11 cellular contexts compared by ENCODE assay signal in genomic region chr9:33168941-33169544, GRCh38. TPM values are rescaled to one million over a fixed set of nuclear protein-coding genes. Genes with fewer than 3 reads are reported as not detected.
DNase-seq lines count a peak whose midpoint lies in the region; ATAC-seq and TF ChIP-seq lines count a peak whose summit lies in the region.
"Had no signal": no experiment of that assay in that cellular context is flagged by ENCODE, and none has a peak within 500 bp of the region (broad histone marks: within the 10 kb centered on the region; RNA-seq: fewer than 3 reads in every experiment).

No MANE protein-coding gene starts in this region.

- H2BK20ac ChIP-seq in IMR-90 (ENCODE audit: low read depth, low read length) = no peak overlapping the region

- no peak overlapping the region for H2AFZ ChIP-seq in IMR-90 (replicated peaks; ENCODE audit: low read length, poor library complexity)

- peaks cover 2 to 15% of the 10 kb centered on the region in 2 donors for H3K36me3 Mint-ChIP-seq in CD14-positive monocyte

- 0 out of 2 replicates have a peak overlapping the region, but pooled peaks have one; percentile 33 for H3K23ac ChIP-seq in IMR-90 (ENCODE audit: low read depth, low read length)

- H3K4ac ChIP-seq in IMR-90 (ENCODE audit: low read depth, low read length) = no peak overlapping the region

- H3K18ac ChIP-seq in IMR-90 (ENCODE audit: low read depth, low read length) = no peak overlapping the region

- TF ChIP-seq POLR2A in IMR-90 (IDR thresholded peaks at IDR 0.05; ENCODE audit: low read depth, low read length) = no peak
- no peak for TF ChIP-seq POLR2A in body of pancreas (IDR thresholded peaks at IDR 0.05)

- H3K9me1 ChIP-seq in IMR-90 (ENCODE audit: insufficient read depth, low read length) = peaks cover 4% of the 10 kb centered on the region; the same call in 1 of the 2 replicates

- CTCF ChIA-PET in IMR-90 (lab: Yijun Ruan, JAX) = no interaction called here

- no peak overlapping the region for H3K27ac ChIP-seq in IMR-90 (ENCODE audit: insufficient read depth, low read length)
- H3K27ac ChIP-seq in body of pancreas = peak overlapping the region in 3 of 4 donors; percentile 85 to 94 (median 89)
- peak overlapping the region; percentile 99 for H3K27ac ChIP-seq in neutrophil

- H4K20me1 ChIP-seq in IMR-90 (ENCODE audit: insufficient read depth, low read length) = peaks cover 5% of the 10 kb centered on the region; the same call in 1 of the 2 replicates

- no TSS peak for BruUV-seq in IMR-90 (replicated peaks; lab: Mats Ljungman, UMichigan)

- peaks cover 46% of the 10 kb centered on the region for H3K4me1 Mint-ChIP-seq in CD14-positive monocyte

- H3K9me3 ChIP-seq in IMR-90 (ENCODE audit: control insufficient read depth, insufficient read depth, low read length) (no peaks in the 10 kb centered on the region), body of pancreas (no peaks in the 10 kb centered on the region), neutrophil (no peaks in the 10 kb centered on the region)
- H3K9me3 ChIP-seq: lower lobe of right lung had no signal

- H3K4me1 ChIP-seq in IMR-90 (ENCODE audit: control insufficient read depth, insufficient read depth, low read length) (peaks cover 19% of the 10 kb centered on the region), body of pancreas (peaks cover 70% of the 10 kb centered on the region), neutrophil (ENCODE audit: control insufficient read depth in 1 of 2, insufficient read depth in 1 of 2, low read depth in 1 of 2, low read length in 1 of 2) (peaks cover 47 to 55% of the 10 kb centered on the region in 2 experiments)

- in situ Hi-C loops in IMR-90 (cut with MboI; ENCODE audit: low sequenced_read_pairs) = loop anchor here (5.0 kb wide), 1 partner anchor 87 kb away; no protein-coding TSS in a partner anchor

- H3K27me3 ChIP-seq in IMR-90 (ENCODE audit: control insufficient read depth, insufficient read depth, low read length) (no peaks in the 10 kb centered on the region), body of pancreas (no peaks in the 10 kb centered on the region), neutrophil (no peaks in the 10 kb centered on the region)

- no peak overlapping the region for H3K4me3 ChIP-seq in IMR-90 (ENCODE audit: insufficient read depth, low read depth, low read length)
- H3K4me3 ChIP-seq in body of pancreas = no peak overlapping the region
- H3K4me3 ChIP-seq in neutrophil (ENCODE audit: low read depth in 1 of 2, low read length in 1 of 2) = no peak overlapping the region
- H3K4me3 ChIP-seq: lower lobe of right lung had no signal

- H3K4me3 Mint-ChIP-seq in CD14-positive monocyte = peak overlapping the region; percentile 1 to 21

- no peak overlapping the region for H3K9ac ChIP-seq in IMR-90 (ENCODE audit: low read depth, low read length)

- peak overlapping the region; percentile 32; the same call in 1 of the 3 replicates for H2BK15ac ChIP-seq in IMR-90 (ENCODE audit: low read depth, low read length)

- H4K91ac ChIP-seq in IMR-90 (ENCODE audit: insufficient read depth, low read depth, low read length) = no peak overlapping the region

- no peak overlapping the region for H3K56ac ChIP-seq in IMR-90 (ENCODE audit: extremely low read depth, insufficient read depth, low read length)

- H2AK5ac ChIP-seq in IMR-90 (ENCODE audit: low read depth, low read length) = peak overlapping the region; percentile 39

- dilution Hi-C loops in IMR-90 (cut with HindIII; ENCODE audit: low sequenced_read_pairs, unreplicated experiment) = no loop called here

- peak overlapping the region; percentile 96 to 99 (median 99) for H3K27ac Mint-ChIP-seq in CD14-positive monocyte

- H3K4me2 ChIP-seq in IMR-90 (ENCODE audit: low read depth, low read length) = no peak overlapping the region

- H3K9me3 Mint-ChIP-seq in CD14-positive monocyte = peaks cover 0 to 8% (median 0%) of the 10 kb centered on the region in 7 donors

- ATAC-seq in IMR-90 (ENCODE audit: low read depth) (no peak), body of pancreas (no peak), left colon (no peak), HG02973 (IDR thresholded peaks at IDR 0.05; ENCODE audit: unreplicated experiment) (no peak)
- ATAC-seq: HCT116, lower lobe of right lung, PC-3 had no signal

- H2BK120ac ChIP-seq in IMR-90 (ENCODE audit: low read depth, low read length) = no peak overlapping the region

- POLR2A ChIA-PET in IMR-90 (lab: Charles Lee; ENCODE audit: unreplicated experiment) = no interaction called here

- TF ChIP-seq RAD21 in IMR-90 (IDR thresholded peaks at IDR 0.05; ENCODE audit: low read length) = no peak

- H3K79me1 ChIP-seq in IMR-90 (ENCODE audit: low read depth in 1 of 2, low read length in 2 of 2) = peaks cover 0 to 31% of the 10 kb centered on the region in 2 experiments; a peak in 2 of 4 replicates

- intact Hi-C loops in CD14-positive monocyte (cut with micrococcal nuclease) = loop anchor here (5.0 to 10.0 kb wide), 6 partner anchors 42 to 142 kb away; partner anchors contain the start of genes BAG1 (in 1 of the 2), CHMP5 (in 1 of the 2), DNAJA1 (in 1 of the 2) and SMU1 (in 1 of the 2)
- intact Hi-C loops in IMR-90 (cut with micrococcal nuclease) = loop anchor here (5.0 kb wide), 1 partner anchor 37 kb away; no protein-coding TSS in a partner anchor
- intact Hi-C loops in body of pancreas (cut with DNase I) = no loop called here
- intact Hi-C loops in left colon (cut with DNase I, micrococcal nuclease) = no loop called here

- TF ChIP-seq CTCF in CD14-positive monocyte (IDR thresholded peaks at IDR 0.05) (no peak), IMR-90 (conservative IDR thresholded peaks at IDR 0.05; ENCODE audit: low read depth, low read length) (no peak), body of pancreas (IDR thresholded peaks at IDR 0.05) (no peak), neutrophil (IDR thresholded peaks at IDR 0.05) (no peak)

- H3K14ac ChIP-seq in IMR-90 (replicated peaks; ENCODE audit: low read depth, low read length) = no peak overlapping the region

- DNase-seq in CD14-positive monocyte (ENCODE audit: low spot score) (no peak), IMR-90 (no peak), body of pancreas (no peak), putamen (ENCODE audit: low spot score) (no peak), left colon (no peak), islet precursor cell (no peak)
- DNase-seq: lower lobe of right lung, PC-3 had no signal

- WGBS in IMR-90 (ENCODE audit: extremely low coverage in 2 of 2, insufficient read length in 1 of 2), 2 experiments = no CpG with 5 or more reads among the region's 1 CpG
- WGBS in body of pancreas, 2 donors = 50 to 60% methylated on average over 1 of the region's 1 CpG

- no peak overlapping the region for H2AK9ac ChIP-seq in IMR-90 (replicated peaks; ENCODE audit: low read depth, low read length, poor library complexity)

- no peaks in the 10 kb centered on the region for H3K36me3 ChIP-seq in IMR-90 (ENCODE audit: control insufficient read depth, insufficient read depth, low read length)
- no peaks in the 10 kb centered on the region for H3K36me3 ChIP-seq in body of pancreas (replicated peaks in 1 of 2; ENCODE audit: insufficient read depth in 1 of 2, low read depth in 2 of 2)
- no peaks in the 10 kb centered on the region for H3K36me3 ChIP-seq in neutrophil
- H3K36me3 ChIP-seq: lower lobe of right lung had no signal

- peaks cover 0 to 2% (median 0%) of the 10 kb centered on the region in 3 donors for H3K27me3 Mint-ChIP-seq in CD14-positive monocyte (ENCODE audit: low read depth in 3 of 3)

- H4K5ac ChIP-seq in IMR-90 (ENCODE audit: low read depth, low read length) = no peak overlapping the region

- no peak overlapping the region for H4K8ac ChIP-seq in IMR-90 (ENCODE audit: low read depth in 2 of 2, low read length in 2 of 2)

- H2BK5ac ChIP-seq in IMR-90 (ENCODE audit: low read depth, low read length, poor library complexity, severe bottlenecking) = no peak overlapping the region

TF ChIP-seq in IMR-90, 13 proteins besides CTCF, POLR2A, EP300 and RAD21:
- TF ChIP-seq CEBPB (IDR thresholded peaks at IDR 0.05; ENCODE audit: low read depth, low read length) = no peak
- no peak for TF ChIP-seq SMC3 (IDR thresholded peaks at IDR 0.05; ENCODE audit: low read depth, low read length)
- no peak for TF ChIP-seq NFE2L2 (IDR thresholded peaks at IDR 0.05; ENCODE audit: low read depth, low read length)
- no peak for TF ChIP-seq CHD1 (IDR thresholded peaks at IDR 0.05; ENCODE audit: low read depth, low read length)
- TF ChIP-seq RCOR1 (IDR thresholded peaks at IDR 0.05; ENCODE audit: insufficient replicate concordance, low read length) = no peak
- TF ChIP-seq USF2 (IDR thresholded peaks at IDR 0.05; ENCODE audit: low read depth, low read length) = no peak
- no peak for TF ChIP-seq MXI1 (IDR thresholded peaks at IDR 0.05; ENCODE audit: borderline replicate concordance, low read depth, low read length)
- TF ChIP-seq FOS (IDR thresholded peaks at IDR 0.05; ENCODE audit: low read depth, low read length) = no peak
- no peak for TF ChIP-seq ELK1 (IDR thresholded peaks at IDR 0.05; ENCODE audit: borderline replicate concordance, low read depth, low read length)

RNA-seq across cellular contexts. Expression of gene B4GALT1, which starts 1.9 kb away (rescaled TPM):
- polyA plus RNA-seq in CD14-positive monocyte (10 to 100 TPM; 27.6 to 38.6 TPM), IMR-90 (2012; rRNA removed) (37.6 and 37.8 TPM in 2 replicates)
- total RNA-seq in IMR-90 (2012; rRNA removed) (8.8 and 11.9 TPM in 2 replicates), body of pancreas (10 to 100 TPM; 31.3 to 42.3 TPM), left colon (100 to 1,000 TPM; 106 to 115 TPM)
- polyA plus RNA-seq in IMR-90 (2012; cell fraction: cytosol; rRNA removed) = 28.7 and 34.0 TPM in 2 replicates
- 15.4 and 23.3 TPM in 2 replicates for polyA plus RNA-seq in IMR-90 (2012; cell fraction: nucleus; rRNA removed; ENCODE audit: low replicate concordance)

Comparison
In these comparisons a context has a peak if more than half of its experiments do, and no peak if none do; other contexts are left out.
1. intact Hi-C loops: an anchor here in CD14-positive monocyte (5.0 to 10.0 kb wide) and IMR-90 (5.0 kb wide); none called in body of pancreas and left colon.